ENCODE assay signal across 27 cellular contexts in genomic region chr16:26457061-26457460, GRCh38.
"Had no signal": no experiment of that assay in that cellular context is flagged by ENCODE, and none has a peak within 500 bp of the region (broad histone marks: within the 10 kb centered on the region; RNA-seq: fewer than 3 reads in every experiment).

No MANE protein-coding gene starts in this region.

- H3K4me3 Mint-ChIP-seq: activated CD4-positive, alpha-beta memory T cell treated with anti-CD3 and anti-CD28 coated beads for 36 hours; activated CD4-positive, alpha-beta T cell treated with anti-CD3 and anti-CD28 coated beads for 36 hours; activated CD4-positive, alpha-beta T cell treated with anti-CD3 and anti-CD28 coated beads, Interleukin-2, amount 10 ng/mL, durations not matched to agents 24 days and 14 days; activated CD8-positive, alpha-beta memory T cell treated with anti-CD3 and anti-CD28 coated beads, Interleukin-2, amount 10 ng/mL, durations not matched to agents 7 days and 5 days; activated CD8-positive, alpha-beta T cell treated with anti-CD3 and anti-CD28 coated beads, Interleukin-2, amount 10 ng/mL, durations not matched to agents 7 days and 5 days; activated naive CD4-positive, alpha-beta T cell treated with anti-CD3 and anti-CD28 coated beads for 36 hours; activated naive CD4-positive, alpha-beta T cell treated with anti-CD3 and anti-CD28 coated beads, Interleukin-2, amount 50 U/mL, for 24 hours; activated naive CD8-positive, alpha-beta T cell treated with anti-CD3 and anti-CD28 coated beads, Interleukin-2, amount 10 ng/mL, durations not matched to agents 7 days and 5 days; activated T-helper 1 cell treated with anti-CD3 and anti-CD28 coated beads, Interleukin-12 subunit alpha, Interleukin-12 subunit beta, Interleukin-2, Interleukin-4 antibody, amounts not matched to agents 30 ng/mL and 10 ng/mL and 1 ng/mL, durations not matched to agents 14 hours and 24 hours and 36 hours; brain; central memory CD8-positive, alpha-beta T cell; dendritic cell treated with granulocyte-macrophage colony-stimulating factor and Interleukin-4, amounts not matched to agents 40 ng/mL and 50 ng/mL, for 4 days; endodermal cell had no signal

- H3K4me3 ChIP-seq: ascending aorta, breast epithelium, coronary artery, dorsolateral prefrontal cortex had no signal

- H3K4me1 ChIP-seq: ascending aorta, breast epithelium had no signal

- H3K27me3 ChIP-seq: ascending aorta had no signal

- DNase-seq: activated CD4-positive, alpha-beta memory T cell treated with anti-CD3 and anti-CD28 coated beads for 36 hours; activated CD4-positive, alpha-beta T cell treated with anti-CD3 and anti-CD28 coated beads for 36 hours; activated CD4-positive, alpha-beta T cell treated with anti-CD3 and anti-CD28 coated beads, Interleukin-2, amount 10 ng/mL, durations not matched to agents 24 days and 14 days; activated CD4-positive, CD25-positive, alpha-beta regulatory T cell; activated CD4-positive, CD25-positive, alpha-beta regulatory T cell treated with anti-CD3 and anti-CD28 coated beads, Interleukin-2, amount 50 U/mL, for 72 hours; activated CD8-positive, alpha-beta memory T cell treated with anti-CD3 and anti-CD28 coated beads, Interleukin-2, amount 10 ng/mL, durations not matched to agents 7 days and 5 days; activated CD8-positive, alpha-beta memory T cell treated with anti-CD3 and anti-CD28 coated beads, Interleukin-2, amount 50 U/mL, for 4 hours; activated CD8-positive, alpha-beta T cell treated with anti-CD3 and anti-CD28 coated beads, Interleukin-2, amount 10 ng/mL, durations not matched to agents 7 days and 5 days; activated effector memory CD4-positive, alpha-beta T cell treated with anti-CD3 and anti-CD28 coated beads, Interleukin-2, amount 50 U/mL, for 16 hours; activated naive CD4-positive, alpha-beta T cell treated with anti-CD3 and anti-CD28 coated beads for 36 hours; activated naive CD8-positive, alpha-beta T cell treated with anti-CD3 and anti-CD28 coated beads, Interleukin-2, amount 10 ng/mL, durations not matched to agents 7 days and 5 days; activated T-cell treated with anti-CD3 and anti-CD28 coated beads, Interleukin-2, amount 50 U/mL, for 1 hour; activated T-cell treated with anti-CD3 and anti-CD28 coated beads, Interleukin-2, amount 50 U/mL, for 48 hours; effector memory CD4-positive, alpha-beta T cell; endodermal cell; foreskin fibroblast; T-helper 2 cell had no signal

- H3K36me3 Mint-ChIP-seq: activated CD4-positive, alpha-beta memory T cell treated with anti-CD3 and anti-CD28 coated beads for 36 hours; activated CD8-positive, alpha-beta memory T cell treated with anti-CD3 and anti-CD28 coated beads, Interleukin-2, amount 10 ng/mL, durations not matched to agents 7 days and 5 days; activated naive CD4-positive, alpha-beta T cell treated with anti-CD3 and anti-CD28 coated beads, Interleukin-2, amount 50 U/mL, for 24 hours; activated naive CD8-positive, alpha-beta T cell treated with anti-CD3 and anti-CD28 coated beads, Interleukin-2, amount 10 ng/mL, durations not matched to agents 7 days and 5 days; brain had no signal

- H3K9me3 ChIP-seq: ascending aorta had no signal

- H3K9me3 Mint-ChIP-seq: activated naive CD4-positive, alpha-beta T cell treated with anti-CD3 and anti-CD28 coated beads for 36 hours; activated naive CD4-positive, alpha-beta T cell treated with anti-CD3 and anti-CD28 coated beads, Interleukin-2, amount 50 U/mL, for 24 hours; activated T-helper 2 cell treated with anti-CD3 and anti-CD28 coated beads, Interferon-gamma antibody, Interleukin-2, Interleukin-4, amounts not matched to agents 10 μg/mL and 5 μg/mL and 100 μg/mL, durations not matched to agents 14 hours and 24 hours and 36 hours; central memory CD8-positive, alpha-beta T cell had no signal

- H3K27ac ChIP-seq: ascending aorta, breast epithelium, coronary artery, dorsolateral prefrontal cortex had no signal

- H3K27ac Mint-ChIP-seq: activated CD4-positive, alpha-beta memory T cell treated with anti-CD3 and anti-CD28 coated beads for 36 hours; activated CD4-positive, alpha-beta T cell treated with anti-CD3 and anti-CD28 coated beads for 36 hours; activated CD4-positive, alpha-beta T cell treated with anti-CD3 and anti-CD28 coated beads, Interleukin-2, amount 10 ng/mL, durations not matched to agents 24 days and 14 days; activated CD8-positive, alpha-beta memory T cell treated with anti-CD3 and anti-CD28 coated beads, Interleukin-2, amount 10 ng/mL, durations not matched to agents 7 days and 5 days; activated CD8-positive, alpha-beta T cell treated with anti-CD3 and anti-CD28 coated beads, Interleukin-2, amount 10 ng/mL, durations not matched to agents 7 days and 5 days; activated naive CD4-positive, alpha-beta T cell treated with anti-CD3 and anti-CD28 coated beads for 36 hours; activated naive CD4-positive, alpha-beta T cell treated with anti-CD3 and anti-CD28 coated beads, Interleukin-2, amount 50 U/mL, for 24 hours; activated naive CD8-positive, alpha-beta T cell treated with anti-CD3 and anti-CD28 coated beads, Interleukin-2, amount 10 ng/mL, durations not matched to agents 7 days and 5 days; activated T-helper 1 cell treated with anti-CD3 and anti-CD28 coated beads, Interleukin-12 subunit alpha, Interleukin-12 subunit beta, Interleukin-2, Interleukin-4 antibody, amounts not matched to agents 30 ng/mL and 10 ng/mL and 1 ng/mL, durations not matched to agents 14 hours and 24 hours and 36 hours; activated T-helper 2 cell treated with anti-CD3 and anti-CD28 coated beads, Interferon-gamma antibody, Interleukin-2, Interleukin-4, amounts not matched to agents 10 μg/mL and 5 μg/mL and 100 μg/mL, durations not matched to agents 14 hours and 24 hours and 36 hours; brain; dendritic cell treated with granulocyte-macrophage colony-stimulating factor and Interleukin-4, amounts not matched to agents 40 ng/mL and 50 ng/mL, for 4 days; endodermal cell had no signal

- H3K27me3 Mint-ChIP-seq: activated CD8-positive, alpha-beta memory T cell treated with anti-CD3 and anti-CD28 coated beads, Interleukin-2, amount 10 ng/mL, durations not matched to agents 7 days and 5 days; dendritic cell treated with granulocyte-macrophage colony-stimulating factor and Interleukin-4, amounts not matched to agents 40 ng/mL and 50 ng/mL, for 4 days had no signal

- H3K4me1 Mint-ChIP-seq: activated CD4-positive, alpha-beta T cell treated with anti-CD3 and anti-CD28 coated beads for 36 hours; activated CD4-positive, alpha-beta T cell treated with anti-CD3 and anti-CD28 coated beads, Interleukin-2, amount 10 ng/mL, durations not matched to agents 24 days and 14 days; activated CD8-positive, alpha-beta memory T cell treated with anti-CD3 and anti-CD28 coated beads, Interleukin-2, amount 10 ng/mL, durations not matched to agents 7 days and 5 days; activated naive CD4-positive, alpha-beta T cell treated with anti-CD3 and anti-CD28 coated beads, Interleukin-2, amount 50 U/mL, for 24 hours; activated naive CD8-positive, alpha-beta T cell treated with anti-CD3 and anti-CD28 coated beads, Interleukin-2, amount 10 ng/mL, durations not matched to agents 7 days and 5 days; brain; central memory CD8-positive, alpha-beta T cell had no signal

- H3K36me3 ChIP-seq: ascending aorta, breast epithelium had no signal
